12 cellular contexts compared by ENCODE assay signal in the genomic region with DNA sequence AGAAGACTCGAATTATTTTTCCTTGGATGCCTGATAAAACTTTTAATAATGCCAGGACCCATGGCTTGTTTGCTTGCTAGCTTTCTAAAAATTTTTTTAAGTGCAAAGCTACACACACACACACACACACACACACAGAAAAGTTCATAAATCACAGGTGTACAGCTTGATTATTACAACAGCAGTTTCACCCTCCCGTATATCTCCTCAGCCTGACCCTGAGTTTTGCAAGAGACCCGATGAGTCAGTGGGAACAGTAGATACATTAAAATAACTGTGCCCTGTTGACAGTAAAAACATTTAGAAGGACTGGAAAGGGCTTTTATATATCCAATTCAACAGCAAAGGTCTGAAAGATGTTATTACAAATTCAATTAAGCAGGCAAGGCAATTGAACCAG. TPM values are rescaled to one million over a fixed set of nuclear protein-coding genes. Genes with fewer than 3 reads are reported as not detected.
DNase-seq lines count a peak whose midpoint lies in the region; ATAC-seq and TF ChIP-seq lines count a peak whose summit lies in the region.
"Had no signal": no experiment of that assay in that cellular context is flagged by ENCODE, and none has a peak within 500 bp of the region (broad histone marks: within the 10 kb centered on the region; RNA-seq: fewer than 3 reads in every experiment).

No MANE protein-coding gene starts in this region.

- TF ChIP-seq POLR2A in adrenal gland (IDR thresholded peaks at IDR 0.05), result no peak

- no peaks in the 10 kb centered on the region for H3K9me3 ChIP-seq in adrenal gland (replicated peaks in 1 of 3)
- H3K9me3 ChIP-seq: colonic mucosa had no signal

- DNase-seq in AG08396 (ENCODE audit: low spot score), result peak; percentile 47
- peak; percentile 74 for DNase-seq in HCEC 1CT
- DNase-seq in adrenal gland, result peak; percentile 55 to 87 (median 75)
- DNase-seq in kidney epithelial cell (ENCODE audit: low read depth), result peak; percentile 45
- DNase-seq in NCI-H1092 (lab: John Stamatoyannopoulos, UW), result no peak
- DNase-seq in pons (ENCODE audit: low spot score), result no peak
- DNase-seq: colonic mucosa, hypothalamus, midbrain, NCI-H187 had no signal

- peak overlapping the region in 1 of 5 donors; percentile 37 for H3K27ac ChIP-seq in adrenal gland
- H3K27ac ChIP-seq: colonic mucosa had no signal

- H3K27me3 ChIP-seq in adrenal gland, result no peaks in the 10 kb centered on the region
- no peaks in the 10 kb centered on the region for H3K27me3 ChIP-seq in kidney epithelial cell (ENCODE audit: control insufficient read depth, insufficient read depth, low read length)
- H3K27me3 ChIP-seq: colonic mucosa had no signal

- no peak for TF ChIP-seq CTCF in adrenal gland (IDR thresholded peaks at IDR 0.05)
- TF ChIP-seq CTCF in kidney epithelial cell (IDR thresholded peaks at IDR 0.05; ENCODE audit: insufficient read depth, low read length, poor library complexity, severe bottlenecking), result no peak

- peaks cover 4 to 9% of the 10 kb centered on the region in 2 donors for H3K4me1 ChIP-seq in adrenal gland (replicated peaks in 1 of 2)
- H3K4me1 ChIP-seq: colonic mucosa had no signal

- intact Hi-C loops in adrenal gland (cut with DNase I), result no loop called here

- ATAC-seq in GM18870 (IDR thresholded peaks at IDR 0.05; ENCODE audit: unreplicated experiment) (no peak), HG02623 (IDR thresholded peaks at IDR 0.05; ENCODE audit: unreplicated experiment) (no peak)

- no peak overlapping the region for H3K4me3 ChIP-seq in adrenal gland
- H3K4me3 ChIP-seq in kidney epithelial cell (ENCODE audit: low read depth, low read length), result no peak overlapping the region
- H3K4me3 ChIP-seq: colonic mucosa had no signal

- WGBS in adrenal gland, 4 donors, result 36 to 53% (median 50%) methylated on average over 3 of the region's 3 CpGs

- H3K36me3 ChIP-seq in adrenal gland (replicated peaks in 1 of 2) (no peaks in the 10 kb centered on the region), kidney epithelial cell (ENCODE audit: control insufficient read depth, insufficient read depth, low read length) (no peaks in the 10 kb centered on the region)
- H3K36me3 ChIP-seq: colonic mucosa had no signal

RNA-seq across cellular contexts. Expression of gene EMC4, which starts 46.7 kb away (rescaled TPM):
- total RNA-seq in adrenal gland (100 to 1,000 TPM; 103 to 287 (median 136) TPM), kidney epithelial cell (216 and 298 TPM in 2 replicates)
- 100 to 1,000 TPM in 2 of 3 donors, 10 to 100 TPM in 1; 95.2 to 178 (median 158) TPM for polyA plus RNA-seq in adrenal gland

Comparison
In these comparisons a context has a peak if more than half of its experiments do, and no peak if none do; other contexts are left out.
1. DNase-seq: peak in AG08396 (single experiment), HCEC 1CT (single experiment), adrenal gland (7 of 7) and kidney epithelial cell (single experiment); none in NCI-H1092 (single experiment) and pons (single experiment).